In the genomic region with DNA sequence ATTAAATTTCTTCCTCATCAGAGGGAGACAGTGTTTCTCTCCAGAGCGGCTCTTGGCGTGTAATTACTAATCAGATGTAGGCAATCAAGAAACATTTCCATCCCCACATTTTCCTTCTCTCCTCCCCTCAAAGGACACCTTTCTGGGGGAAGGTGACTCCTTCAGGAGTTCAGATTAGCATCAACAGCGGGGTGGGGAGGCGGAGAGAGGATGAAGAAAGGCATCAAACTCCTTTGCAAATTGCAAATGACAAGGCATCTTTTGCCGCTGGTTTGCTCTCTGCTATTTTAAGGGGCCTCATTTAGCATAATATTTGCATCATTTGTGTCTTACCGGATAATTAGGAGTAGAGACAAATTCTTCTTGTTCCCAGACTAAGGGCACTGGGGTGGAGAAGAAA, we compare ENCODE assay signal across 27 cellular contexts.
"Had no signal": no experiment of that assay in that cellular context is flagged by ENCODE, and none has a peak within 500 bp of the region (broad histone marks: within the 10 kb centered on the region; RNA-seq: fewer than 3 reads in every experiment).

No MANE protein-coding gene starts in this region.

- H3K36me3 ChIP-seq: ascending aorta, cardiac muscle cell had no signal

- H3K4me3 ChIP-seq: ascending aorta, cardiac muscle cell had no signal

- H3K4me1 ChIP-seq: ascending aorta had no signal

- H3K9me3 ChIP-seq: ascending aorta had no signal

- H3K27me3 ChIP-seq: ascending aorta, cardiac muscle cell had no signal

- FAIRE-seq: bronchial epithelial cell, TTC549 had no signal

- H3K27ac ChIP-seq: ascending aorta, cardiac muscle cell, VCaP had no signal

- DNase-seq: activated B cell treated with CpG ODN at 0.5 μM for 24 hours; activated CD4-positive, alpha-beta memory T cell treated with anti-CD3 and anti-CD28 coated beads for 36 hours; activated CD4-positive, alpha-beta T cell treated with anti-CD3 and anti-CD28 coated beads for 4 hours; activated CD4-positive, alpha-beta T cell treated with anti-CD3 and anti-CD28 coated beads, Interleukin-2, amount 10 ng/mL, durations not matched to agents 24 days and 14 days; activated CD4-positive, alpha-beta T cell treated with anti-CD3 and anti-CD28 coated beads, Interleukin-2, amount 50 U/mL, for 1 hour; activated CD4-positive, alpha-beta T cell treated with anti-CD3 and anti-CD28 coated beads, Interleukin-2, amount 50 U/mL, for 4 hours; activated CD4-positive, CD25-positive, alpha-beta regulatory T cell treated with anti-CD3 and anti-CD28 coated beads, Interleukin-2, amount 50 U/mL, for 72 hours; activated CD8-positive, alpha-beta memory T cell treated with anti-CD3 and anti-CD28 coated beads, Interleukin-2, amount 50 U/mL, for 4 hours; activated CD8-positive, alpha-beta T cell treated with anti-CD3 and anti-CD28 coated beads for 36 hours; activated effector memory CD4-positive, alpha-beta T cell treated with anti-CD3 and anti-CD28 coated beads, Interleukin-2, amount 50 U/mL, for 16 hours; activated naive CD4-positive, alpha-beta T cell treated with anti-CD3 and anti-CD28 coated beads, Interleukin-2, amount 10 ng/mL, durations not matched to agents 7 days and 5 days; activated naive CD4-positive, alpha-beta T cell treated with Interleukin-2 at 50 U/mL for 16 hours; activated naive CD8-positive, alpha-beta T cell treated with anti-CD3 and anti-CD28 coated beads, Interleukin-2, amount 10 ng/mL, durations not matched to agents 7 days and 5 days; activated naive CD8-positive, alpha-beta T cell treated with anti-CD3 and anti-CD28 coated beads, Interleukin-2, amount 50 U/mL, for 24 hours; activated T-cell treated with anti-CD3 and anti-CD28 coated beads for 4 hours; activated T-cell treated with anti-CD3 and anti-CD28 coated beads, Interleukin-2, amount 50 U/mL, for 1 hour; activated T-cell treated with anti-CD3 and anti-CD28 coated beads, Interleukin-2, amount 50 U/mL, for 4 hours; activated T-cell treated with anti-CD3 and anti-CD28 coated beads, Interleukin-2, amount 50 U/mL, for 72 hours; amygdala; cerebellar nuclear complex; T-helper 2 cell; T-helper 9 cell had no signal
